In the genomic region with DNA sequence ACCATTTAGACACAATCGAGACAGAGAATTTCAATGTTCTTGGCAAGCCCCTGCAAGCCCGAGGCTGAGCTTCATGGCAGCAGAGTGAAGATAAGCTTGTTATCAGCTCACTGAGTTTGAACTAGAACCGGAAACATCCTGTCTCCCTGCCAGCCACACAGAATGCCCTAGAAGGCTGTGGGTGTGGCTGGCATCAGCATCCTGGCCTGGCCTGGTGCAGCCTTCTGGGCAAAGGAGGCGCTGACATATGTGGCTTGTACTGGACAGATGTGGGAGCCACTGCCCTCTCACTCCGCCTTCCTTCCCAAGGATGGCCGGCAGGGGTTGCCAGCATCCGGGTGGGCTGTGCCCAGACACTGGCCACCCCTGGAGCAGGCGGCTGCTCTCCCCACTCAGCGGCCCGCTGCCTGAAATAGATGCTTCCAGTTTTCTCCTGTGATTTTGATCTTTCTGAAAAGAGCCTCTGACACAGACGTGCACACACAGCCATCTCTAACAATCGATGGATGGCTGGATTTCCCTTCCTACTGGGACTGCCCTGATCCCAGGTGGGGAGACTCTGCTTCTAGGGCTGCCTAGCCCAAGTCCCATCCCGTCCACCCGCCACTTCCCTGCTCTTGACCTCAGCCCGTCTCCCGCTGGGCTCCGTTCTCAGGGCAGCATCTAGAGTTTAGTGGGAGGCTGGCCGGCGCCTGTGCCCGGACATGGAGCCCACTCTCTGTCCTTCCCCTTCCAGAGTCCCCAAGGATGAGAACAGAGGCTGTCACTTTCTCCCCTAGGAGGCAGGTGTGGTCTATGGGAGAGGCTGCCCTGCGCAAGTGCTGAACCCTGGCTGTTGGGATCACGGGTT, we compare ENCODE assay signal across 13 cellular contexts.
DNase-seq lines count a peak whose midpoint lies in the region; ATAC-seq and TF ChIP-seq lines count a peak whose summit lies in the region.
"Had no signal": no experiment of that assay in that cellular context is flagged by ENCODE, and none has a peak within 500 bp of the region (broad histone marks: within the 10 kb centered on the region; RNA-seq: fewer than 3 reads in every experiment).

No MANE protein-coding gene starts in this region.

- no peaks in the 10 kb centered on the region for H3K36me3 ChIP-seq in SK-N-SH (replicated peaks in 1 of 2; ENCODE audit: control insufficient read depth in 1 of 2, insufficient read depth in 2 of 2, low read length in 1 of 2)
- H3K36me3 ChIP-seq in mucosa of descending colon (ENCODE audit: low read depth) = no peaks in the 10 kb centered on the region

- peak; percentile 75 for ATAC-seq in mucosa of descending colon
- no peak for ATAC-seq in GM21526 (IDR thresholded peaks at IDR 0.05; ENCODE audit: low FRiP score, unreplicated experiment)

- TF ChIP-seq RAD21 in SK-N-SH (IDR thresholded peaks at IDR 0.05; ENCODE audit: low read length) = peak; percentile 55

- H2AFZ ChIP-seq in SK-N-SH (ENCODE audit: low read depth) = no peak overlapping the region

- no peaks in the 10 kb centered on the region for H3K27me3 ChIP-seq in SK-N-SH (ENCODE audit: insufficient read depth)

- no peak overlapping the region for H3K9ac ChIP-seq in SK-N-SH

- 32% methylated on average over 21 of the region's 22 CpGs for WGBS in SK-N-SH (ENCODE audit: low lambda C conversion rate)

- no peaks in the 10 kb centered on the region for H4K20me1 ChIP-seq in SK-N-SH (ENCODE audit: insufficient read depth)

- H3K27ac ChIP-seq in SK-N-SH (ENCODE audit: low read depth in 2 of 2, low read length in 1 of 2) = peak overlapping the region in 1 of 2 experiments; percentile 78; a peak in 2 of 4 replicates
- H3K27ac ChIP-seq: epithelial cell of prostate had no signal

- H3K4me1 ChIP-seq in SK-N-SH (ENCODE audit: control insufficient read depth in 1 of 2, insufficient read depth in 2 of 2, low read depth in 1 of 2, low read length in 1 of 2) (peaks cover 0 to 19% of the 10 kb centered on the region in 2 experiments; a peak in 2 of 4 replicates), mucosa of descending colon (ENCODE audit: low read depth) (no peaks in the 10 kb centered on the region)

- intact Hi-C loops in mucosa of descending colon (cut with DNase I, micrococcal nuclease) = no loop called here

- no peak overlapping the region for H3K4me2 ChIP-seq in SK-N-SH

- peak in 1 of 2 experiments; percentile 68; a peak in 1 of 4 replicates for TF ChIP-seq EP300 in SK-N-SH (IDR thresholded peaks at IDR 0.05; ENCODE audit: borderline replicate concordance in 1 of 2, low read depth in 1 of 2, low read length in 1 of 2)

- no peaks in the 10 kb centered on the region for H3K9me2 ChIP-seq in SK-N-SH

- no peaks in the 10 kb centered on the region for H3K79me2 ChIP-seq in SK-N-SH (ENCODE audit: insufficient read depth)

- TF ChIP-seq CTCF in SK-N-SH (IDR thresholded peaks at IDR 0.05) = no peak
- TF ChIP-seq CTCF in mucosa of descending colon (IDR thresholded peaks at IDR 0.05) = no peak

- no peaks in the 10 kb centered on the region for H3F3A ChIP-seq in SK-N-SH (replicated peaks; ENCODE audit: insufficient read depth)

- CTCF ChIA-PET in SK-N-SH (lab: Yijun Ruan, JAX) = interaction anchor here (0.7 to 1.3 kb wide), 6 partner anchors 22 to 207 kb away, joined by 3 to 5 read pairs (median 3); no protein-coding TSS in a partner anchor

- POLR2A ChIA-PET in SK-N-SH (lab: Yijun Ruan, JAX) = interaction anchor here (1.0 kb wide), 1 partner anchor 33 kb away, joined by 3 read pairs; no protein-coding TSS in a partner anchor

- no peaks in the 10 kb centered on the region for H3K9me3 ChIP-seq in SK-N-SH
- no peaks in the 10 kb centered on the region for H3K9me3 ChIP-seq in mucosa of descending colon

- DNase-seq in DMS79 (lab: John Stamatoyannopoulos, UW) (peak; percentile 85), NCI-H1436 treated with DMSO at 0.1 percent for 48 hours (lab: John Stamatoyannopoulos, UW) (peak; percentile 29), SK-N-SH (peak; percentile 94), mucosa of descending colon (peak; percentile 47 to 50 (median 49)), DMS53 (lab: John Stamatoyannopoulos, UW) (no peak), ecto neural progenitor cell (ENCODE audit: low spot score) (no peak), retina (no peak)
- DNase-seq: C1 segment of cervical spinal cord; NCI-H446 treated with DMSO at 0.1 percent for 48 hours; stimulated activated CD4-positive, alpha-beta T cell treated with anti-CD3 and anti-CD28 coated beads, Interleukin-2, amount 100 ng/mL, for 48 hours; T-helper 2 cell had no signal

- H3K4me3 ChIP-seq in SK-N-SH (ENCODE audit: low read depth in 2 of 2, low read length in 1 of 2) (no peak overlapping the region), mucosa of descending colon (no peak overlapping the region)

TF ChIP-seq in SK-N-SH, 30 proteins besides CTCF, POLR2A, EP300 and RAD21:
- peak; percentile 93; the same call in 1 of the 2 replicates for TF ChIP-seq RCOR1 (IDR thresholded peaks at IDR 0.05; ENCODE audit: low read length)
- TF ChIP-seq CHD2 (IDR thresholded peaks at IDR 0.05; ENCODE audit: low read length, partially characterized antibody) = peak; percentile 55
- TF ChIP-seq NFIC (IDR thresholded peaks at IDR 0.05; ENCODE audit: borderline replicate concordance) = no peak
- peak; percentile 30; the same call in 1 of the 2 replicates for TF ChIP-seq SMC3 (IDR thresholded peaks at IDR 0.05; ENCODE audit: low read depth, low read length)
- TF ChIP-seq MXI1 (IDR thresholded peaks at IDR 0.05; ENCODE audit: low read depth, low read length) = peak; percentile 70; the same call in 1 of the 2 replicates
- TF ChIP-seq YY1 (IDR thresholded peaks at IDR 0.05; ENCODE audit: low read depth) = no peak
- no peak for TF ChIP-seq TEAD4 (IDR thresholded peaks at IDR 0.05; ENCODE audit: borderline replicate concordance, insufficient read depth)
- peak; percentile 96 for TF ChIP-seq GATA2 (CRISPR knock-in tag; IDR thresholded peaks at IDR 0.05)
- peak; percentile 76 for TF ChIP-seq FOXJ3 (CRISPR knock-in tag; IDR thresholded peaks at IDR 0.05)
- TF ChIP-seq SIN3A (IDR thresholded peaks at IDR 0.05; ENCODE audit: borderline replicate concordance, low read depth, low read length) = no peak
- TF ChIP-seq, protein P1, sequence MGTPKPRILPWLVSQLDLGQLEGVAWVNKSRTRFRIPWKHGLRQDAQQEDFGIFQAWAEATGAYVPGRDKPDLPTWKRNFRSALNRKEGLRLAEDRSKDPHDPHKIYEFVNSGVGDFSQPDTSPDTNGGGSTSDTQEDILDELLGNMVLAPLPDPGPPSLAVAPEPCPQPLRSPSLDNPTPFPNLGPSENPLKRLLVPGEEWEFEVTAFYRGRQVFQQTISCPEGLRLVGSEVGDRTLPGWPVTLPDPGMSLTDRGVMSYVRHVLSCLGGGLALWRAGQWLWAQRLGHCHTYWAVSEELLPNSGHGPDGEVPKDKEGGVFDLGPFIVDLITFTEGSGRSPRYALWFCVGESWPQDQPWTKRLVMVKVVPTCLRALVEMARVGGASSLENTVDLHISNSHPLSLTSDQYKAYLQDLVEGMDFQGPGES (IDR thresholded peaks at IDR 0.05; ENCODE audit: low read depth, low read length) = no peak

Comparison
In these comparisons a context has a peak if more than half of its experiments do, and no peak if none do; other contexts are left out.
1. DNase-seq: peak in DMS79 (single experiment), NCI-H1436 treated with DMSO at 0.1 percent for 48 hours (single experiment), SK-N-SH (single experiment) and mucosa of descending colon (3 of 3); none in DMS53 (single experiment), ecto neural progenitor cell (single experiment) and retina (single experiment).